Comparison of ENCODE assay signal across 10 cellular contexts in the genomic region with DNA sequence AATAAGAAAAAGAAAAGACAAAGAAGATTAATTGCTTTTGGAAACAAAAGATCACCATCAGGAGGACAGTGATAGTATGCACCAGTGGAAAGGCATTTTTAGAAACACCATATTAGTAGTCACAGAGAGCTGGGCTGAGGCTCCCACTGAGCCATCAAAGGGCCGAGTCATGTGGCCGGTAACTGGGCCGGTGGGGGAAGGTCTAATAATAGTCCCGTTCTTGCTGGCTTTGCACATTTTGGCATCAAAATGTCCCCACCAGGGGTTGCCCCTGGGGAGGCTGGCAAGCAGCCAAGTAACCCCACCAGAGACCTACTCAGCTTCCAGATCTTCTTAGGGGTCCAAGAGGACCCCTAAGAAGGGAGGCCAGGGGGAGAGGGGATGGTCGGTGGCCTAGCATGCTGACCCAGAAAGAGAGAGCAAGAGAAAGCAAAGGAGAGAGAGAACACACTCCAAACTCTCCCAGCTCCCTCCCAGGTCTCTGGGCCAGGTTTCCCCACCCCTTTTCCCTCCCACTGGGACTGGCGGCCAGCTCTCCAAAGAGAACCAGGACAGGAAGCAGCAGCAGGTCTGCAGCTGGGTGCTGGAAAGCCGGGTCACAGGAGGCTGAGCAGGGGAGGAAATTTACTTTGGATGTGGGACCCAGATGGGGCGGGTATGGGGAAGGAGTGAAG.
DNase-seq lines count a peak whose midpoint lies in the region; ATAC-seq, FAIRE-seq and TF ChIP-seq lines count a peak whose summit lies in the region.
"Had no signal": no experiment of that assay in that cellular context is flagged by ENCODE, and none has a peak within 500 bp of the region (broad histone marks: within the 10 kb centered on the region; RNA-seq: fewer than 3 reads in every experiment).

No MANE protein-coding gene starts in this region.

- no peaks in the 10 kb centered on the region for H3K4me1 ChIP-seq in MM.1S (ENCODE audit: low read length)
- no peaks in the 10 kb centered on the region for H3K4me1 ChIP-seq in mammary epithelial cell (ENCODE audit: insufficient read depth, low read length)
- peaks cover 6 to 12% of the 10 kb centered on the region in 2 donors for H3K4me1 ChIP-seq in kidney (ENCODE audit: control insufficient read depth in 1 of 2, insufficient read depth in 1 of 2, low read depth in 1 of 2, low read length in 2 of 2)
- H3K4me1 ChIP-seq in suprapubic skin = peaks cover 24% of the 10 kb centered on the region
- peaks cover 0 to 10% (median 0%) of the 10 kb centered on the region in 4 donors for H3K4me1 ChIP-seq in tibial nerve

- DNase-seq in MM.1S = peak; percentile 12
- DNase-seq in mammary epithelial cell = peak; percentile 28
- peak; percentile 78 for DNase-seq in kidney
- DNase-seq in suprapubic skin (ENCODE audit: low spot score in 2 of 2) = no peak
- DNase-seq in central memory CD4-positive, alpha-beta T cell = no peak
- DNase-seq in tibial nerve (ENCODE audit: low spot score in 2 of 2) = no peak
- no peak for DNase-seq in activated CD4-positive, alpha-beta T cell treated with anti-CD3 and anti-CD28 coated beads, Interleukin-2, amount 50 U/mL, for 1 hour

- H3K9ac ChIP-seq in MM.1S (ENCODE audit: low read length) = no peak overlapping the region
- H3K9ac ChIP-seq in mammary epithelial cell (ENCODE audit: insufficient read depth, low read length) = no peak overlapping the region
- no peak overlapping the region for H3K9ac ChIP-seq in kidney (ENCODE audit: low read length in 2 of 2)

- no peak overlapping the region for H3K4me3 ChIP-seq in MM.1S (ENCODE audit: low read length)
- no peak overlapping the region for H3K4me3 ChIP-seq in mammary epithelial cell (replicated peaks in 1 of 3; ENCODE audit: insufficient read depth in 1 of 3, low read depth in 2 of 3, low read length in 3 of 3)
- peak overlapping the region in 1 of 2 donors; percentile 8 for H3K4me3 ChIP-seq in kidney (ENCODE audit: low read length in 2 of 2)
- H3K4me3 ChIP-seq in suprapubic skin = peak overlapping the region; percentile 24
- H3K4me3 ChIP-seq in tibial nerve = no peak overlapping the region
- H3K4me3 ChIP-seq: GM12878, SK-N-MC had no signal

- no peak for TF ChIP-seq CTCF in MM.1S (IDR thresholded peaks at IDR 0.05; ENCODE audit: low read length)
- no peak for TF ChIP-seq CTCF in mammary epithelial cell (conservative IDR thresholded peaks at IDR 0.05 in 1 of 2, IDR thresholded peaks at IDR 0.05 in 1 of 2; ENCODE audit: extremely low read depth in 1 of 2, insufficient read depth in 1 of 2, low read depth in 1 of 2, low read length in 2 of 2)
- no peak for TF ChIP-seq CTCF in kidney (IDR thresholded peaks at IDR 0.05; ENCODE audit: borderline replicate concordance, extremely low read depth, insufficient read depth)
- no peak for TF ChIP-seq CTCF in suprapubic skin (IDR thresholded peaks at IDR 0.05)
- no peak for TF ChIP-seq CTCF in tibial nerve (IDR thresholded peaks at IDR 0.05)

- H3K4me2 ChIP-seq in MM.1S (ENCODE audit: low read depth, low read length) = no peak overlapping the region
- H3K4me2 ChIP-seq in mammary epithelial cell (ENCODE audit: insufficient read depth, low read depth, low read length) = no peak overlapping the region

- 14% methylated on average over 7 of the region's 8 CpGs for WGBS in mammary epithelial cell (ENCODE audit: low coverage, missing lambda C conversion rate)
- WGBS in suprapubic skin = 4% methylated on average over 8 of the region's 8 CpGs
- WGBS in tibial nerve, 2 donors = 4 to 18% methylated on average over 8 of the region's 8 CpGs

- H3K36me3 ChIP-seq in MM.1S (replicated peaks; ENCODE audit: insufficient read depth, low read length) (no peaks in the 10 kb centered on the region), mammary epithelial cell (ENCODE audit: insufficient read depth, low read length) (no peaks in the 10 kb centered on the region), kidney (ENCODE audit: control insufficient read depth in 1 of 2, insufficient read depth in 2 of 2, low read length in 2 of 2) (no peaks in the 10 kb centered on the region), suprapubic skin (no peaks in the 10 kb centered on the region), tibial nerve (no peaks in the 10 kb centered on the region)

- H4K20me1 ChIP-seq in MM.1S (ENCODE audit: insufficient read depth, low read length) (no peaks in the 10 kb centered on the region), mammary epithelial cell (ENCODE audit: insufficient read depth, low read length) (no peaks in the 10 kb centered on the region)

- in situ Hi-C loops in mammary epithelial cell (cut with MboI; ENCODE audit: low sequenced_read_pairs in 2 of 2) = no loop called here

- no peak for TF ChIP-seq POLR2A in suprapubic skin (IDR thresholded peaks at IDR 0.05)
- no peak for TF ChIP-seq POLR2A in tibial nerve (IDR thresholded peaks at IDR 0.05)

- H3K9me3 ChIP-seq in MM.1S (replicated peaks; ENCODE audit: insufficient read depth, low read length) (no peaks in the 10 kb centered on the region), mammary epithelial cell (replicated peaks; ENCODE audit: insufficient read depth, low read length) (no peaks in the 10 kb centered on the region), kidney (ENCODE audit: control insufficient read depth in 1 of 2, low read length in 2 of 2) (no peaks in the 10 kb centered on the region), suprapubic skin (no peaks in the 10 kb centered on the region), tibial nerve (peaks cover 0 to 7% (median 0%) of the 10 kb centered on the region in 4 donors)

- H3K27me3 ChIP-seq in MM.1S (replicated peaks; ENCODE audit: insufficient read depth, low read length) = no peaks in the 10 kb centered on the region
- no peaks in the 10 kb centered on the region for H3K27me3 ChIP-seq in mammary epithelial cell (ENCODE audit: insufficient read depth, low read length)
- no peaks in the 10 kb centered on the region for H3K27me3 ChIP-seq in suprapubic skin
- H3K27me3 ChIP-seq in tibial nerve = no peaks in the 10 kb centered on the region

- H3K27ac ChIP-seq in MM.1S (ENCODE audit: low read length) = no peak overlapping the region
- H3K27ac ChIP-seq in mammary epithelial cell (ENCODE audit: insufficient read depth, low read depth, low read length) = no peak overlapping the region
- H3K27ac ChIP-seq in kidney (ENCODE audit: low read depth in 2 of 2, low read length in 2 of 2) = peak overlapping the region in 1 of 2 donors; percentile 32
- H3K27ac ChIP-seq in suprapubic skin = peak overlapping the region; percentile 53
- H3K27ac ChIP-seq in tibial nerve = no peak overlapping the region
- H3K27ac ChIP-seq: SK-N-MC had no signal

- H3K79me2 ChIP-seq in MM.1S (ENCODE audit: low read length) (no peaks in the 10 kb centered on the region), mammary epithelial cell (ENCODE audit: insufficient read depth, low read length) (no peaks in the 10 kb centered on the region)

- dilution Hi-C loops in mammary epithelial cell (cut with HindIII; ENCODE audit: low sequenced_read_pairs) = no loop called here

- H2AFZ ChIP-seq in MM.1S (ENCODE audit: low read length) = no peak overlapping the region
- peak overlapping the region; percentile 55 for H2AFZ ChIP-seq in mammary epithelial cell (ENCODE audit: low read depth, low read length)

- CTCF ChIA-PET in mammary epithelial cell (lab: Charles Lee; ENCODE audit: low non-redundant PET) = no interaction called here

- intact Hi-C loops in mammary epithelial cell (cut with micrococcal nuclease) (no loop called here), kidney (cut with DNase I) (no loop called here)

- no peak for ATAC-seq in GM19455 (IDR thresholded peaks at IDR 0.05; ENCODE audit: unreplicated experiment)
- ATAC-seq: GM12878 had no signal

- no peaks in the 10 kb centered on the region for H3K9me2 ChIP-seq in MM.1S (replicated peaks; ENCODE audit: insufficient read depth, low read length)

- no peaks in the 10 kb centered on the region for H3F3A ChIP-seq in MM.1S (ENCODE audit: insufficient read depth, low read length)

- no TSS peak for BruUV-seq in mammary epithelial cell (replicated peaks; lab: Mats Ljungman, UMichigan)

- no peak for FAIRE-seq in kidney (lab: Jason Lieb, UNC)
- FAIRE-seq: GM12878 had no signal

- TF ChIP-seq EP300 in suprapubic skin (IDR thresholded peaks at IDR 0.05) (no peak), tibial nerve (IDR thresholded peaks at IDR 0.05) (no peak)

Comparison
In these comparisons a context has a peak if more than half of its experiments do, and no peak if none do; other contexts are left out.
1. DNase-seq: peak in MM.1S (single experiment), mammary epithelial cell (single experiment) and kidney (single experiment); none in suprapubic skin (0 of 2), central memory CD4-positive, alpha-beta T cell (single experiment), tibial nerve (0 of 2) and activated CD4-positive, alpha-beta T cell treated with anti-CD3 and anti-CD28 coated beads, Interleukin-2, amount 50 U/mL, for 1 hour (single experiment).